In the genomic region with DNA sequence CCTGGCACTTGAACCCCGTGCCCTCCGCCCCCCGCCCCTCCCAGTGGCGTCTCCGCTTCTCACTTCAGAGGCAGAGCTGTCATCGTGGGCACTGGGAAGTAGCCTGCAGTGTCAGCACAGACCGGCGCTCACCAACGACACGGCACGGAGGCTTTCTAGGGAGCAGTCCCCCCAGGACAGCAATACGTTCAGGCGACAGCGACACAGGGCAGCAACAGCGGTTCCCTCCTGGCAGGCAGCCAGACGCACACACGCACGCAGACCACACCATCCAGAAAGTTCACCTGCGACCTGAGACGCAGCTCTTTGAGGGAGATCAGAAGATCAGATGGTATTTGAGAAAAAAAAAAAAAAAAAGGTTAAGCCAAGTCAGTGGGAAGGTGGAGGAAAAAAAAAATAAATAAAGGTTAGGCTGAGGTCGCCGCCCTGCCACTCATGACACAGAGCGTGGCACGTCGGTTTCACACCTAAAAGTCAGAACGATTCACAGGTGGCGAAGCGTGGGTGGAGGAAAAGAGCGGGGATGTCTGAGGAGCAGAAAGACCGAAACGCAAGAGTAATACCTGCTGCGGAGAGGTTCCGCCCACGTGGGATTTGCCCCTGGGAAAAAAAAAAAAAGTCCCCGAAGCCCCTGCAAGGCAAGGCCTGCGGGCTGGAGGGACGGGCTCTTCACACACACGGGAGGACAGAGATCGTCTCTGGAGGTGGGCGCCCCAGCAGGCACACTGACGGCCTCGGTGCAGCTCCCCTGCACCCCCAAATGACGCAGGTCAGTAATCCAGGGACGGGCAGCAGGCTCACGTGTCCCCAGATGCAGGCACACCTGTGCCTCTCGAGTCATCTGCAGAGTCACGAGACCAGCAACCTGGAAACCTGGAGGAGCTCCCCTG, we compare ENCODE assay signal across 8 cellular contexts.
A peak's percentile ranks its signal among the peaks of the same experiment; 100 is the strongest.
DNase-seq lines count a peak whose midpoint lies in the region; ATAC-seq and TF ChIP-seq lines count a peak whose summit lies in the region.

No MANE protein-coding gene starts in this region.

- CTCF ChIA-PET in CD8-positive, alpha-beta T cell (lab: Charles Lee) = interaction anchor here (0.6 to 16.6 kb wide), 9 partner anchors 11 to 177 kb away, joined by 3 to 380 read pairs (median 3); a partner anchor contains a TSS
- CTCF ChIA-PET in T-cell (lab: Charles Lee) = interaction anchor here in 1 of 2 donors (0.6 to 1.2 kb wide), 10 partner anchors 8 to 178 kb away, joined by 3 to 17 read pairs (median 4); a partner anchor contains a TSS

- no peaks in the 10 kb centered on the region for H3K9me3 ChIP-seq in CD8-positive, alpha-beta T cell (ENCODE audit: low read length)

- no peaks in the 10 kb centered on the region for H3K36me3 ChIP-seq in CD8-positive, alpha-beta T cell (ENCODE audit: insufficient read depth, low read length)
- H3K36me3 ChIP-seq in brain microvascular endothelial cell (replicated peaks) = no peaks in the 10 kb centered on the region

- intact Hi-C loops in CD8-positive, alpha-beta T cell (cut with DNase I, micrococcal nuclease) = loop anchor here in 1 of 2 experiments (1.0 to 2.0 kb wide), 2 partner anchors 9 to 45 kb away; no protein-coding TSS in a partner anchor

- peak; percentile 69 for ATAC-seq in CD8-positive, alpha-beta T cell
- ATAC-seq in GM21723 (IDR thresholded peaks at IDR 0.05; ENCODE audit: unreplicated experiment) (peak; percentile 30), T-cell (replicated peaks in 1 of 4) (peak; percentile 63 to 78 (median 68))

- peak overlapping the region; percentile 58 for H3K4me3 Mint-ChIP-seq in CD8-positive, alpha-beta T cell
- peak overlapping the region; percentile 62 to 71 (median 62) for H3K4me3 Mint-ChIP-seq in T-cell
- peak overlapping the region; percentile 70 for H3K4me3 Mint-ChIP-seq in activated naive CD8-positive, alpha-beta T cell treated with anti-CD3 and anti-CD28 coated beads for 36 hours

- H3K9me3 Mint-ChIP-seq in CD8-positive, alpha-beta T cell = no peaks in the 10 kb centered on the region
- no peaks in the 10 kb centered on the region for H3K9me3 Mint-ChIP-seq in T-cell
- H3K9me3 Mint-ChIP-seq in activated naive CD8-positive, alpha-beta T cell treated with anti-CD3 and anti-CD28 coated beads for 36 hours = no peaks in the 10 kb centered on the region

- no peak for TF ChIP-seq CTCF in CD8-positive, alpha-beta T cell (IDR thresholded peaks at IDR 0.05)
- TF ChIP-seq CTCF in brain microvascular endothelial cell (IDR thresholded peaks at IDR 0.05; ENCODE audit: low read depth, low read length, missing control alignments) = no peak

- no peak overlapping the region for H3K4me3 ChIP-seq in CD8-positive, alpha-beta T cell (ENCODE audit: low read depth, low read length)
- no peak overlapping the region for H3K4me3 ChIP-seq in brain microvascular endothelial cell (ENCODE audit: low read depth, low read length)

- no peak overlapping the region for H3K27ac ChIP-seq in CD8-positive, alpha-beta T cell (ENCODE audit: low read depth, low read length)
- H3K27ac ChIP-seq in brain microvascular endothelial cell = no peak overlapping the region

- peak overlapping the region; percentile 85 for H3K27ac Mint-ChIP-seq in CD8-positive, alpha-beta T cell
- H3K27ac Mint-ChIP-seq in T-cell = peak overlapping the region; percentile 43 to 57
- peak overlapping the region; percentile 82 for H3K27ac Mint-ChIP-seq in activated naive CD8-positive, alpha-beta T cell treated with anti-CD3 and anti-CD28 coated beads for 36 hours

- POLR2A ChIA-PET in CD8-positive, alpha-beta T cell (lab: Charles Lee) = interaction anchor here (0.7 to 6.6 kb wide), 9 partner anchors 8 to 336 kb away, joined by 3 to 118 read pairs (median 4); a partner anchor contains a TSS
- POLR2A ChIA-PET in T-cell (lab: Charles Lee) = interaction anchor here (0.6 to 1.5 kb wide), 5 partner anchors 13 to 316 kb away, joined by 3 to 11 read pairs (median 7); a partner anchor contains a TSS

- no peaks in the 10 kb centered on the region for H3K27me3 Mint-ChIP-seq in CD8-positive, alpha-beta T cell (ENCODE audit: low read depth)
- peaks cover 0 to 3% of the 10 kb centered on the region in 2 donors for H3K27me3 Mint-ChIP-seq in T-cell
- peaks cover 4% of the 10 kb centered on the region for H3K27me3 Mint-ChIP-seq in activated naive CD8-positive, alpha-beta T cell treated with anti-CD3 and anti-CD28 coated beads for 36 hours

- in situ Hi-C loops in brain microvascular endothelial cell (cut with HindIII; ENCODE audit: low pct_ligation_motif_present, low sequenced_read_pairs) = no loop called here

- H3K36me3 Mint-ChIP-seq in CD8-positive, alpha-beta T cell = no peaks in the 10 kb centered on the region
- no peaks in the 10 kb centered on the region for H3K36me3 Mint-ChIP-seq in T-cell
- peaks cover 3% of the 10 kb centered on the region for H3K36me3 Mint-ChIP-seq in activated naive CD8-positive, alpha-beta T cell treated with anti-CD3 and anti-CD28 coated beads for 36 hours

- H3K4me1 Mint-ChIP-seq in CD8-positive, alpha-beta T cell (ENCODE audit: low read depth) = peaks cover 28% of the 10 kb centered on the region
- H3K4me1 Mint-ChIP-seq in T-cell = peaks cover 24 to 29% (median 27%) of the 10 kb centered on the region in 3 donors
- peaks cover 31% of the 10 kb centered on the region for H3K4me1 Mint-ChIP-seq in activated naive CD8-positive, alpha-beta T cell treated with anti-CD3 and anti-CD28 coated beads for 36 hours

- H3K27me3 ChIP-seq in CD8-positive, alpha-beta T cell (ENCODE audit: insufficient read depth, low read length) = no peaks in the 10 kb centered on the region
- H3K27me3 ChIP-seq in brain microvascular endothelial cell (replicated peaks) = no peaks in the 10 kb centered on the region

- H3K4me1 ChIP-seq in CD8-positive, alpha-beta T cell (ENCODE audit: insufficient read depth, low read length) = peaks cover 15% of the 10 kb centered on the region

- DNase-seq in CD8-positive, alpha-beta T cell = peak; percentile 49 to 90 (median 67)
- DNase-seq in T-cell (peak in 33 of 34 experiments; percentile 55 to 83 (median 70)), DMS 273 (lab: John Stamatoyannopoulos, UW; ENCODE audit: unreplicated experiment) (no peak), Ammon's horn (ENCODE audit: low spot score) (no peak), brain microvascular endothelial cell (no peak)
- peak; percentile 93 for DNase-seq in activated naive CD8-positive, alpha-beta T cell treated with anti-CD3 and anti-CD28 coated beads for 36 hours
- peak; percentile 42 for DNase-seq in stimulated activated CD8-positive, alpha-beta memory T cell treated with anti-CD3 and anti-CD28 coated beads, Interleukin-15, amount 100 ng/mL, for 1 hour (ENCODE audit: low read depth)

Comparison
In these comparisons a context has a peak if more than half of its experiments do, and no peak if none do; other contexts are left out.
1. DNase-seq: peak in CD8-positive, alpha-beta T cell (7 of 7), T-cell (33 of 34), activated naive CD8-positive, alpha-beta T cell treated with anti-CD3 and anti-CD28 coated beads for 36 hours (single experiment) and stimulated activated CD8-positive, alpha-beta memory T cell treated with anti-CD3 and anti-CD28 coated beads, Interleukin-15, amount 100 ng/mL, for 1 hour (single experiment); none in DMS 273 (single experiment), Ammon's horn (single experiment) and brain microvascular endothelial cell (single experiment).
2. Peak in every context shown above with its lines, with median percentiles within 50 percentile points of each other: ATAC-seq, H3K27ac Mint-ChIP-seq and H3K4me3 Mint-ChIP-seq.